In genomic region chr3:109430911-109431563, GRCh38 we compare ENCODE assay signal across 28 cellular contexts.
"Had no signal": no experiment of that assay in that cellular context is flagged by ENCODE, and none has a peak within 500 bp of the region (broad histone marks: within the 10 kb centered on the region; RNA-seq: fewer than 3 reads in every experiment).

No MANE protein-coding gene starts in this region.

- DNase-seq: cerebellar nuclear complex; cortex of kidney; effector CD4-positive, alpha-beta T cell; foreskin fibroblast; gastrocnemius medialis; head of caudate nucleus; kidney; left cardiac atrium; left lung; mesenchymal stem cell; midbrain; naive thymus-derived CD4-positive, alpha-beta T cell; stimulated activated CD4-positive, alpha-beta T cell treated with anti-CD3 and anti-CD28 coated beads, Interleukin-12 subunit alpha, Interleukin-12 subunit beta, amount 100 ng/mL, for 4 hours; stimulated activated CD4-positive, alpha-beta T cell treated with anti-CD3 and anti-CD28 coated beads, Interleukin-1b, Interleukin-23, amount 100 ng/mL, for 48 hours; stimulated activated CD4-positive, alpha-beta T cell treated with anti-CD3 and anti-CD28 coated beads, Interleukin-4, amount 100 ng/mL, for 1 hour; stimulated activated CD8-positive, alpha-beta memory T cell treated with anti-CD3 and anti-CD28 coated beads, Interleukin-4, amount 100 ng/mL, for 48 hours; stimulated activated naive CD4-positive, alpha-beta T cell; substantia nigra; testis; tibial artery; upper lobe of left lung had no signal

- FAIRE-seq: kidney, urothelium cell line had no signal

- H3K4me1 Mint-ChIP-seq: naive thymus-derived CD4-positive, alpha-beta T cell had no signal

- H3K9me3 ChIP-seq: gastrocnemius medialis, left lung, prostate gland, right atrium auricular region, testis, tibial artery, upper lobe of left lung had no signal

- H3K27ac ChIP-seq: epithelial cell of prostate, gastrocnemius medialis, left lung, prostate gland, right atrium auricular region, testis, tibial artery, upper lobe of left lung had no signal

- H3K36me3 Mint-ChIP-seq: naive thymus-derived CD4-positive, alpha-beta T cell had no signal

- H3K27ac Mint-ChIP-seq: naive thymus-derived CD4-positive, alpha-beta T cell had no signal

- H3K36me3 ChIP-seq: gastrocnemius medialis, left lung, prostate gland, right atrium auricular region, tibial artery, upper lobe of left lung had no signal

- H3K27me3 ChIP-seq: gastrocnemius medialis, left lung, right atrium auricular region, testis, tibial artery, upper lobe of left lung had no signal

- H3K4me3 Mint-ChIP-seq: naive thymus-derived CD4-positive, alpha-beta T cell had no signal

- H3K4me1 ChIP-seq: gastrocnemius medialis, left lung, prostate gland, right atrium auricular region, testis, tibial artery, upper lobe of left lung had no signal

- ATAC-seq: esophagus mucosa; gastrocnemius medialis; left cardiac atrium; left lung; naive thymus-derived CD4-positive, alpha-beta T cell; sciatic nerve had no signal

- H3K4me3 ChIP-seq: gastrocnemius medialis, left lung, prostate gland, right atrium auricular region, smooth muscle cell, testis, tibial artery, upper lobe of left lung had no signal

- H3K4me2 ChIP-seq: smooth muscle cell had no signal
